ENCODE assay signal across 7 cellular contexts in genomic region chr20:63830821-63831593, GRCh38. TPM values are rescaled to one million over a fixed set of nuclear protein-coding genes. Genes with fewer than 3 reads are reported as not detected.
DNase-seq lines count a peak whose midpoint lies in the region; ATAC-seq and TF ChIP-seq lines count a peak whose summit lies in the region.

ZBTB46 (minus strand) TSS chr20:63831264; CDS start chr20:63790757, 40,507 bp downstream.

- peak within 1 kb of the TSS; percentile 93 for H3K4me2 ChIP-seq in GM23338

- no peak for TF ChIP-seq CTCF in GM23338 (conservative IDR thresholded peaks at IDR 0.05; ENCODE audit: low read depth in 2 of 2)

- peaks cover 31% of the 10 kb centered on the region for H3K4me1 ChIP-seq in GM23338 (ENCODE audit: insufficient read depth)

- H3K79me2 ChIP-seq in GM23338 (replicated peaks; ENCODE audit: insufficient read depth) = peaks cover 36% of the 10 kb centered on the region

- H3K4me3 ChIP-seq in GM23338 = peak within 1 kb of the TSS; percentile 63

- H3K27ac ChIP-seq in GM23338 (ENCODE audit: low read depth) = no peak within 1 kb of the TSS

- ATAC-seq in GM23338 (no peak), GM18873 (IDR thresholded peaks at IDR 0.05; ENCODE audit: low FRiP score, unreplicated experiment) (no peak)
- ATAC-seq in stimulated activated naive CD8-positive, alpha-beta T cell treated with anti-CD3 and anti-CD28 coated beads, Interleukin-15, amount 100 ng/mL, for 72 hours = peak; percentile 53

- H3K4me1 Mint-ChIP-seq in GM23338 = peaks cover 38% of the 10 kb centered on the region
- H3K4me1 Mint-ChIP-seq in stimulated activated naive CD8-positive, alpha-beta T cell treated with anti-CD3 and anti-CD28 coated beads, Interleukin-15, amount 100 ng/mL, for 72 hours = peaks cover 15% of the 10 kb centered on the region

- no peaks in the 10 kb centered on the region for H3K9me3 Mint-ChIP-seq in GM23338
- H3K9me3 Mint-ChIP-seq in stimulated activated naive CD8-positive, alpha-beta T cell treated with anti-CD3 and anti-CD28 coated beads, Interleukin-15, amount 100 ng/mL, for 72 hours = no peaks in the 10 kb centered on the region

- H3K27me3 Mint-ChIP-seq in GM23338 (ENCODE audit: insufficient read depth, low read depth, poor library complexity) = peaks cover 33% of the 10 kb centered on the region
- peaks cover 65% of the 10 kb centered on the region for H3K27me3 Mint-ChIP-seq in stimulated activated naive CD8-positive, alpha-beta T cell treated with anti-CD3 and anti-CD28 coated beads, Interleukin-15, amount 100 ng/mL, for 72 hours

- peaks cover 48% of the 10 kb centered on the region for H3K27me3 ChIP-seq in GM23338 (ENCODE audit: insufficient read depth)

- H3K36me3 Mint-ChIP-seq in GM23338 (ENCODE audit: low read depth) = no peaks in the 10 kb centered on the region; the same call in 2 of the 3 replicates

- DNase-seq in EH (ENCODE audit: low read depth) = peak; percentile 48
- DNase-seq in GM23338 (ENCODE audit: low spot score) = peak; percentile 68
- DNase-seq in NCI-H774 (lab: John Stamatoyannopoulos, UW) = peak; percentile 43
- DNase-seq in cerebellum (ENCODE audit: low spot score) = peak; percentile 94
- DNase-seq in left kidney (ENCODE audit: low read depth, low spot score) = peak; percentile 78
- no peak for DNase-seq in stimulated activated naive CD8-positive, alpha-beta T cell treated with anti-CD3 and anti-CD28 coated beads, Interleukin-15, amount 100 ng/mL, for 72 hours

- H3K4me3 Mint-ChIP-seq in GM23338 = peak within 1 kb of the TSS; percentile 84
- H3K4me3 Mint-ChIP-seq in stimulated activated naive CD8-positive, alpha-beta T cell treated with anti-CD3 and anti-CD28 coated beads, Interleukin-15, amount 100 ng/mL, for 72 hours = peak within 1 kb of the TSS; percentile 88 to 89

- peaks cover 27% of the 10 kb centered on the region for H4K20me1 ChIP-seq in GM23338 (replicated peaks; ENCODE audit: insufficient read depth)

- H3K36me3 ChIP-seq in GM23338 (ENCODE audit: insufficient read depth) = no peaks in the 10 kb centered on the region

- no peak within 1 kb of the TSS for H3K27ac Mint-ChIP-seq in GM23338
- no peak within 1 kb of the TSS for H3K27ac Mint-ChIP-seq in stimulated activated naive CD8-positive, alpha-beta T cell treated with anti-CD3 and anti-CD28 coated beads, Interleukin-15, amount 100 ng/mL, for 72 hours

- no peaks in the 10 kb centered on the region for H3K9me2 ChIP-seq in GM23338 (ENCODE audit: insufficient read depth)

- H2AFZ ChIP-seq in GM23338 = peak within 1 kb of the TSS; percentile 90

- peaks cover 26% of the 10 kb centered on the region; the same call in 1 of the 2 replicates for H3F3A ChIP-seq in GM23338 (replicated peaks; ENCODE audit: low read depth)

TF ChIP-seq in GM23338, 12 proteins besides CTCF, POLR2A, EP300 and RAD21:
- TF ChIP-seq NANOG (IDR thresholded peaks at IDR 0.05; ENCODE audit: borderline replicate concordance) = no peak
- no peak for TF ChIP-seq ZNF114 (CRISPR knock-in tag; IDR thresholded peaks at IDR 0.05)
- TF ChIP-seq STAT1 (IDR thresholded peaks at IDR 0.05; ENCODE audit: unreplicated experiment) = no peak
- TF ChIP-seq ZNF331 (CRISPR knock-in tag; IDR thresholded peaks at IDR 0.05; ENCODE audit: low read depth) = no peak
- no peak for TF ChIP-seq ZNF462 (CRISPR knock-in tag; IDR thresholded peaks at IDR 0.05)

RNA-seq across cellular contexts. Expression of gene ZBTB46, which starts in this region (rescaled TPM):
- total RNA-seq in GM23338 (2014; rRNA removed; shearing (Covaris generic)) = 23.0 and 26.9 TPM in 2 replicates
- 3.2 TPM in 2 replicates for polyA plus RNA-seq in GM23338 (2016; fragmentation: Nextera tagmentation; extraction: Ambion mirVana)
- total RNA-seq in cerebellum = 20.3 TPM

Comparison
In these comparisons a context has a peak if more than half of its experiments do, and no peak if none do; other contexts are left out.
1. DNase-seq: peak in EH (single experiment), GM23338 (single experiment), NCI-H774 (single experiment), cerebellum (single experiment) and left kidney (single experiment); none in stimulated activated naive CD8-positive, alpha-beta T cell treated with anti-CD3 and anti-CD28 coated beads, Interleukin-15, amount 100 ng/mL, for 72 hours (0 of 2).